Comparison of ENCODE assay signal across 14 cellular contexts in the genomic region with DNA sequence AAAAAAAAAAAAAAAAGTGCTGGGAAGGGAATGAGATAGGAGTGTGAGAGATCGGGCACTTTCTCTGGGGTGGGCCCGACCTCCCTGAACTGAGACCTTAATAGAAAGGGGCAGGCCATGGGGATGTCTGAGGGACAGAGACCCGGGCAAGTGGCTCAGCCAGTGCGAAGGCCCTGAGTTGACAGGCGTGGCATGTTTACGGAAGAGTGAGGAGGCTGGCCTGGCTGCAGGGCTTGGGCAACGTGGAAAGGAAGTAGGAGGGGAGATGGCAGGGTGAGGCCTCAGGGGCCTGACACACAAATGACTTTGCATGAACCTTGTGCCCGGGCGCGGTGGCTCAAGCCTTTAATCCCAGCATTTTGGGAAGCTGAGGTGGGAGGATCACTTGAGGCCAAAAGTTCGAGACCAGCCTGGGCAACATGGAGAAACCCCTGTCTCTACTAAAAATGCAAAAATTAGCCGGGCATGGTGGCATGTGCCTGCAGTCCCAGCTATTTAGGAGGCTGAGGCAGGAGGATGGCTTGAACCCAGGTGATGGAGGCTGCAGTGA. TPM values are rescaled to one million over a fixed set of nuclear protein-coding genes. Genes with fewer than 3 reads are reported as not detected.
DNase-seq lines count a peak whose midpoint lies in the region; ATAC-seq and TF ChIP-seq lines count a peak whose summit lies in the region.
"Had no signal": no experiment of that assay in that cellular context is flagged by ENCODE, and none has a peak within 500 bp of the region (broad histone marks: within the 10 kb centered on the region; RNA-seq: fewer than 3 reads in every experiment).

No MANE protein-coding gene starts in this region.

- peaks cover 4% of the 10 kb centered on the region for H3K36me3 Mint-ChIP-seq in T-helper 17 cell (ENCODE audit: low read depth)
- H3K36me3 Mint-ChIP-seq in stimulated activated memory B cell treated with anti-CD40 and anti-IgM and Interleukin-4, amounts not matched to agents 10 μg/mL and 1 μg/mL and 100 μg/mL, for 72 hours: peaks cover 58% of the 10 kb centered on the region

- H3K27me3 Mint-ChIP-seq in T-helper 17 cell: no peaks in the 10 kb centered on the region
- H3K27me3 Mint-ChIP-seq in stimulated activated memory B cell treated with anti-CD40 and anti-IgM and Interleukin-4, amounts not matched to agents 10 μg/mL and 1 μg/mL and 100 μg/mL, for 72 hours: no peaks in the 10 kb centered on the region

- H3K27me3 ChIP-seq in right atrium auricular region: no peaks in the 10 kb centered on the region
- H3K27me3 ChIP-seq: cardiac muscle cell had no signal

- no peak for TF ChIP-seq CTCF in right atrium auricular region (IDR thresholded peaks at IDR 0.05)

- H3K4me3 ChIP-seq in right atrium auricular region: no peak overlapping the region
- H3K4me3 ChIP-seq: cardiac muscle cell had no signal

- no peaks in the 10 kb centered on the region for H3K9me3 ChIP-seq in T-helper 17 cell (ENCODE audit: control insufficient read depth, low read length, poor library complexity, severe bottlenecking)
- H3K9me3 ChIP-seq in right atrium auricular region: no peaks in the 10 kb centered on the region

- peak; percentile 16 for DNase-seq in DMS53 (lab: John Stamatoyannopoulos, UW)
- no peak for DNase-seq in DMS53 treated with DMSO at 0.1 percent for 48 hours (lab: John Stamatoyannopoulos, UW; ENCODE audit: unreplicated experiment)
- DNase-seq in T-helper 17 cell: no peak
- DNase-seq in right atrium auricular region (ENCODE audit: low spot score): peak; percentile 73
- no peak for DNase-seq in NCI-H187 (lab: John Stamatoyannopoulos, UW)
- DNase-seq: 8988T; activated CD4-positive, alpha-beta T cell treated with anti-CD3 and anti-CD28 coated beads, Interleukin-2, amount 50 U/mL, for 1 hour; NCI-H526; retina; stimulated activated naive CD4-positive, alpha-beta T cell had no signal

- peaks cover 13% of the 10 kb centered on the region for H3K4me1 Mint-ChIP-seq in T-helper 17 cell
- peaks cover 41% of the 10 kb centered on the region for H3K4me1 Mint-ChIP-seq in stimulated activated memory B cell treated with anti-CD40 and anti-IgM and Interleukin-4, amounts not matched to agents 10 μg/mL and 1 μg/mL and 100 μg/mL, for 72 hours

- no peaks in the 10 kb centered on the region for H3K9me3 Mint-ChIP-seq in stimulated activated memory B cell treated with anti-CD40 and anti-IgM and Interleukin-4, amounts not matched to agents 10 μg/mL and 1 μg/mL and 100 μg/mL, for 72 hours

- no peaks in the 10 kb centered on the region for H3K36me3 ChIP-seq in right atrium auricular region
- H3K36me3 ChIP-seq: cardiac muscle cell had no signal

- no peak overlapping the region for H3K4me3 Mint-ChIP-seq in T-helper 17 cell
- peak overlapping the region; percentile 35 for H3K4me3 Mint-ChIP-seq in stimulated activated memory B cell treated with anti-CD40 and anti-IgM and Interleukin-4, amounts not matched to agents 10 μg/mL and 1 μg/mL and 100 μg/mL, for 72 hours

- ATAC-seq in T-helper 17 cell (peak; percentile 52), GM18502 (IDR thresholded peaks at IDR 0.05; ENCODE audit: poor library complexity, unreplicated experiment) (no peak), GM18519 (IDR thresholded peaks at IDR 0.05; ENCODE audit: low FRiP score, unreplicated experiment) (no peak)
- peak; percentile 75 for ATAC-seq in stimulated activated memory B cell treated with anti-CD40 and anti-IgM and Interleukin-4, amounts not matched to agents 10 μg/mL and 1 μg/mL and 100 μg/mL, for 72 hours

- H3K27ac ChIP-seq in right atrium auricular region: no peak overlapping the region
- H3K27ac ChIP-seq: cardiac muscle cell had no signal

- peak overlapping the region; percentile 39 for H3K27ac Mint-ChIP-seq in T-helper 17 cell
- peak overlapping the region; percentile 77 for H3K27ac Mint-ChIP-seq in stimulated activated memory B cell treated with anti-CD40 and anti-IgM and Interleukin-4, amounts not matched to agents 10 μg/mL and 1 μg/mL and 100 μg/mL, for 72 hours

- H3K4me1 ChIP-seq in right atrium auricular region: peaks cover 0 to 10% of the 10 kb centered on the region in 2 donors

RNA-seq across cellular contexts. Expression of a gene that starts 13.9 kb away (rescaled TPM):
- 10 to 100 TPM; 69.2 to 71.9 TPM for total RNA-seq in T-helper 17 cell
- total RNA-seq in right atrium auricular region: 1 to 10 TPM in 1 of 2 donors, under 1 TPM in 1; 0.19 to 1.3 TPM

RNA-seq across cellular contexts. Expression of a gene that starts 29.8 kb away (rescaled TPM):
- total RNA-seq in T-helper 17 cell (under 1 TPM; 0.52 to 0.94 TPM), right atrium auricular region (not detected)
- total RNA-seq: cardiac muscle cell had no signal

RNA-seq across cellular contexts. Expression of a gene that starts 45.9 kb away (rescaled TPM):
- 10 to 100 TPM; 34.6 to 36.0 TPM for total RNA-seq in T-helper 17 cell
- total RNA-seq in right atrium auricular region: 10 to 100 TPM; 26.8 to 31.2 TPM

RNA-seq across cellular contexts. Expression of a gene that starts 56.2 kb away (rescaled TPM):
- total RNA-seq in T-helper 17 cell: 1 to 10 TPM; 5.0 to 9.1 TPM
- total RNA-seq in right atrium auricular region: not detected

Comparison
In these comparisons a context has a peak if more than half of its experiments do, and no peak if none do; other contexts are left out.
1. DNase-seq: peak in DMS53 (single experiment) and right atrium auricular region (single experiment); none in DMS53 treated with DMSO at 0.1 percent for 48 hours (single experiment), T-helper 17 cell (0 of 3) and NCI-H187 (0 of 2).
2. ATAC-seq: peak in T-helper 17 cell (single experiment) and stimulated activated memory B cell treated with anti-CD40 and anti-IgM and Interleukin-4, amounts not matched to agents 10 μg/mL and 1 μg/mL and 100 μg/mL, for 72 hours (single experiment); none in GM18502 (single experiment) and GM18519 (single experiment).
3. RNA of a gene that starts 13.9 kb away (total RNA-seq): 69.2 to 71.9 TPM in T-helper 17 cell; 0.19 to 1.3 TPM in right atrium auricular region; every median in the first group is over 10 times any median in the second.